In the genomic region with DNA sequence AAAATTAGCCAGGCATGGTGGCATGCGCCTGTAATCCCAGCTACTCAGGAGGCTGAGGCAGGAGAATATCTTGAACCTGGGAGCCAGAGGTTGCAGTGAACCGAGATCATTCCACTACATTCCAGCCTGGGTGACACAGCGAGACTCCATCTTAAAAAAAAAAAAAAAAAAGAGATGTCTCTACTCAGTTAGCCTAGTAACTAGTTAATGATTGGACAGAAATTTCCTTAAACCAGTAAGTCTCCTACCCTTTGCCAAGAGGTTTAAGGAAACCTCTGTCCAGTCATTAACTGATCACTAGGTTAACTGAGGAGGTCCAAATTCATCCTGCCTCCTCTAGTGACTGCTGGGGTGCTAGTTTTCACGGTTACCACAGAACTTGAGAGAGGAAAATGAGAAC, we compare ENCODE assay signal across 26 cellular contexts.
"Had no signal": no experiment of that assay in that cellular context is flagged by ENCODE, and none has a peak within 500 bp of the region (broad histone marks: within the 10 kb centered on the region; RNA-seq: fewer than 3 reads in every experiment).

No MANE protein-coding gene starts in this region.

- H3K36me3 Mint-ChIP-seq: immature natural killer cell; naive thymus-derived CD4-positive, alpha-beta T cell had no signal

- H3K36me3 ChIP-seq: esophagus squamous epithelium, gastrocnemius medialis, heart right ventricle, left lung had no signal

- H3K9me3 ChIP-seq: gastrocnemius medialis had no signal

- H3K4me3 ChIP-seq: coronary artery, dorsolateral prefrontal cortex, esophagus squamous epithelium, gastrocnemius medialis, heart right ventricle, left lung, lung had no signal

- H3K4me1 Mint-ChIP-seq: memory B cell had no signal

- DNase-seq: dermis blood vessel endothelial cell; dorsolateral prefrontal cortex; effector CD4-positive, alpha-beta T cell; effector memory CD4-positive, alpha-beta T cell; esophagus squamous epithelium; foreskin fibroblast; foreskin melanocyte; gastrocnemius medialis; heart right ventricle; hippocampal formation; immature natural killer cell; islet precursor cell; kidney; kidney glomerular epithelial cell; left cardiac atrium; left lung; left ventricle myocardium superior; mammary epithelial cell; mesendoderm; midbrain; naive thymus-derived CD4-positive, alpha-beta T cell had no signal

- ATAC-seq: gastrocnemius medialis; heart right ventricle; left lung; left ventricle myocardium superior; naive thymus-derived CD4-positive, alpha-beta T cell had no signal

- H3K4me1 ChIP-seq: left lung had no signal

- H3K27ac ChIP-seq: coronary artery, dorsolateral prefrontal cortex, esophagus squamous epithelium, gastrocnemius medialis, heart right ventricle, left lung had no signal

- H3K27ac Mint-ChIP-seq: immature natural killer cell; memory B cell; naive thymus-derived CD4-positive, alpha-beta T cell had no signal

- H3K4me3 Mint-ChIP-seq: immature natural killer cell; memory B cell; naive thymus-derived CD4-positive, alpha-beta T cell had no signal

- H3K27me3 ChIP-seq: dorsolateral prefrontal cortex, esophagus squamous epithelium, gastrocnemius medialis, heart right ventricle, left lung had no signal

- FAIRE-seq: colon, endothelial cell of umbilical vein had no signal
